19 cellular contexts compared by ENCODE assay signal in the genomic region with DNA sequence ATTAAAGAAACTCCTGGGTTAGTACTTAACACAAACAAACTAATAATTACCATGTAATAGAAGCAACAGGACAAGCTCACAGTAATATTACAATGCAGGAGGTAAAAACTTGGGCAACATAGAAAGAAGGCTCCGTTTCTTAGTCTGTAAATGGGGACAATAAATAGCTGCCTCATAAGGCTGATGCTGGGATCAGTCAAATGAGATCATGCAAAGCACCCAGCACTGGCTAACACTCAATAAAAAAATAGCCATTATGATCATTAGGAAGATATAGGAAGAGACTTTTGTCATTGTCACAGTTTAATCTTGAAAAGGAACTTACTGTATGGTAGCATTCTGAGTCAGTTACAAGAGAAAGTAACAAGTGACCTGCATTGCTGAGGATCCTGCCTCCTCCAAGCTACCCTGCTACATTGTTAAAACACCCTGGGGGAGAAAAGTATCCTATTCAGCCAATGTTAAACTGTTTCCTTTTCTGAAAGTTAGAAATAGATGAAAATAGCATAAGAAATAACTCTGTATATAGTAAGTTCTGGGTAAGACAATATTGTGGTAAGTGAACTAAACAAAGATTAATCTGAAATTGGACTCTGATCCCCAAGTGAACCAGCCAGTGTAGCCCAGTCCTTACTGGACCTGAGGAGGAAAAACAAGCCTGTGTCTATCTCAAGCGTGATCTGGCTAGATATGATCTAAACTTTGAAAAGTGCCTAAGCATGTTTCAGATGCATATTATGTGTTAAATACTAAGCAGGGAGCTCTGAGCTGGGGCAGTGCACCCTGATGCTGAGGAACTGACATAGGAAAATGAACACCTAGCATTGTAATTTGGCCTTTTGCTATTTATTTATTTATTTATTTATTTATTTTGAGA. TPM values are rescaled to one million over a fixed set of nuclear protein-coding genes. Genes with fewer than 3 reads are reported as not detected.
A peak's percentile ranks its signal among the peaks of the same experiment; 100 is the strongest.
DNase-seq lines count a peak whose midpoint lies in the region; ATAC-seq and TF ChIP-seq lines count a peak whose summit lies in the region.
"Had no signal": no experiment of that assay in that cellular context is flagged by ENCODE, and none has a peak within 500 bp of the region (broad histone marks: within the 10 kb centered on the region; RNA-seq: fewer than 3 reads in every experiment).

No MANE protein-coding gene starts in this region.

- H3K4me1 Mint-ChIP-seq in nephron progenitor cell = peaks cover 44% of the 10 kb centered on the region
- peaks cover 21% of the 10 kb centered on the region for H3K4me1 Mint-ChIP-seq in activated T-cell treated with anti-CD3 and anti-CD28 coated beads, Interleukin-2, amount 50 U/mL, for 72 hours (ENCODE audit: low read depth)

- H3K27ac ChIP-seq in ascending aorta = peak overlapping the region; percentile 6 to 33
- H3K27ac ChIP-seq: ovary, thoracic aorta had no signal

- no peak overlapping the region for H3K4me3 ChIP-seq in ascending aorta
- H3K4me3 ChIP-seq: ovary, thoracic aorta had no signal

- H3K27ac Mint-ChIP-seq in nephron progenitor cell = no peak overlapping the region
- no peak overlapping the region for H3K27ac Mint-ChIP-seq in activated T-cell treated with anti-CD3 and anti-CD28 coated beads, Interleukin-2, amount 50 U/mL, for 72 hours
- H3K27ac Mint-ChIP-seq: activated T-helper 17 cell treated with anti-CD3 and anti-CD28 coated beads, Interleukin-2, amount 50 U/mL, for 72 hours; memory B cell; T-helper 1 cell treated with Interleukin-12 subunit alpha and Interleukin-12 subunit beta and Interleukin-4 antibody, amounts not matched to agents 30 μg/mL and 1 μg/mL, for 36 hours had no signal

- H3K9me3 Mint-ChIP-seq in nephron progenitor cell = no peaks in the 10 kb centered on the region
- no peaks in the 10 kb centered on the region for H3K9me3 Mint-ChIP-seq in activated T-cell treated with anti-CD3 and anti-CD28 coated beads, Interleukin-2, amount 50 U/mL, for 72 hours
- H3K9me3 Mint-ChIP-seq: activated T-helper 17 cell treated with anti-CD3 and anti-CD28 coated beads, Interleukin-2, amount 50 U/mL, for 72 hours; memory B cell; T-helper 1 cell treated with Interleukin-12 subunit alpha and Interleukin-12 subunit beta and Interleukin-4 antibody, amounts not matched to agents 30 μg/mL and 1 μg/mL, for 36 hours had no signal

- intact Hi-C loops in ascending aorta (cut with DNase I) = no loop called here

- H3K36me3 Mint-ChIP-seq in nephron progenitor cell (ENCODE audit: low read depth) = peaks cover 13% of the 10 kb centered on the region
- H3K36me3 Mint-ChIP-seq in activated T-cell treated with anti-CD3 and anti-CD28 coated beads, Interleukin-2, amount 50 U/mL, for 72 hours (ENCODE audit: insufficient read depth in 2 of 2) = peaks cover 4 to 6% of the 10 kb centered on the region in 2 donors
- H3K36me3 Mint-ChIP-seq: memory B cell had no signal

- ATAC-seq in GM21723 (IDR thresholded peaks at IDR 0.05; ENCODE audit: unreplicated experiment) (peak; percentile 20), HG02870 (IDR thresholded peaks at IDR 0.05; ENCODE audit: unreplicated experiment) (no peak), HG02571 (IDR thresholded peaks at IDR 0.05; ENCODE audit: unreplicated experiment) (no peak)
- no peak for ATAC-seq in activated T-cell treated with anti-CD3 and anti-CD28 coated beads, Interleukin-2, amount 50 U/mL, for 72 hours (replicated peaks in 1 of 2)
- ATAC-seq: activated T-helper 17 cell treated with anti-CD3 and anti-CD28 coated beads, Interleukin-2, amount 50 U/mL, for 72 hours had no signal

- TF ChIP-seq CTCF in ascending aorta (IDR thresholded peaks at IDR 0.05) (no peak), nephron progenitor cell (IDR thresholded peaks at IDR 0.05) (no peak)

- DNase-seq in CD1c-positive myeloid dendritic cell (ENCODE audit: extremely low spot score) = peak; percentile 65
- no peak for DNase-seq in ascending aorta (ENCODE audit: low spot score in 2 of 2)
- no peak for DNase-seq in nephron progenitor cell
- no peak for DNase-seq in activated T-cell treated with anti-CD3 and anti-CD28 coated beads, Interleukin-2, amount 50 U/mL, for 72 hours
- DNase-seq in AML-193 (lab: John Stamatoyannopoulos, UW) = no peak
- DNase-seq: activated CD4-positive, alpha-beta T cell treated with anti-CD3 and anti-CD28 coated beads, Interleukin-2, amount 50 U/mL, for 4 hours; anterior cingulate cortex; DMS53; KBM-7; NCI-H1436 treated with DMSO at 0.1 percent for 48 hours; NCI-H524; ovary had no signal

- H3K9me3 ChIP-seq in ascending aorta = no peaks in the 10 kb centered on the region
- H3K9me3 ChIP-seq: ovary, thoracic aorta had no signal

- H3K27me3 ChIP-seq in ascending aorta = no peaks in the 10 kb centered on the region
- H3K27me3 ChIP-seq: ovary had no signal

- H3K4me3 Mint-ChIP-seq in nephron progenitor cell = peak overlapping the region; percentile 26
- no peak overlapping the region for H3K4me3 Mint-ChIP-seq in activated T-cell treated with anti-CD3 and anti-CD28 coated beads, Interleukin-2, amount 50 U/mL, for 72 hours
- H3K4me3 Mint-ChIP-seq: activated T-helper 17 cell treated with anti-CD3 and anti-CD28 coated beads, Interleukin-2, amount 50 U/mL, for 72 hours; memory B cell; T-helper 1 cell treated with Interleukin-12 subunit alpha and Interleukin-12 subunit beta and Interleukin-4 antibody, amounts not matched to agents 30 μg/mL and 1 μg/mL, for 36 hours had no signal

- H3K4me1 ChIP-seq in ascending aorta = peaks cover 5 to 21% of the 10 kb centered on the region in 2 donors

- H3K36me3 ChIP-seq in ascending aorta = no peaks in the 10 kb centered on the region
- H3K36me3 ChIP-seq: ovary, thoracic aorta had no signal

- H3K27me3 Mint-ChIP-seq in nephron progenitor cell (ENCODE audit: low read depth, poor library complexity) = peaks cover 4% of the 10 kb centered on the region
- peaks cover 6% of the 10 kb centered on the region for H3K27me3 Mint-ChIP-seq in activated T-cell treated with anti-CD3 and anti-CD28 coated beads, Interleukin-2, amount 50 U/mL, for 72 hours (ENCODE audit: low read depth)
- H3K27me3 Mint-ChIP-seq: activated T-helper 17 cell treated with anti-CD3 and anti-CD28 coated beads, Interleukin-2, amount 50 U/mL, for 72 hours had no signal

RNA-seq across cellular contexts. Expression of gene NUDT4, which starts 3.6 kb away (rescaled TPM):
- total RNA-seq in ascending aorta = 117 TPM
- total RNA-seq in activated T-cell treated with anti-CD3 and anti-CD28 coated beads, Interleukin-2, amount 50 U/mL, for 72 hours = 10 to 100 TPM; 72.0 to 93.4 TPM
